8 cellular contexts compared by ENCODE assay signal in the genomic region with DNA sequence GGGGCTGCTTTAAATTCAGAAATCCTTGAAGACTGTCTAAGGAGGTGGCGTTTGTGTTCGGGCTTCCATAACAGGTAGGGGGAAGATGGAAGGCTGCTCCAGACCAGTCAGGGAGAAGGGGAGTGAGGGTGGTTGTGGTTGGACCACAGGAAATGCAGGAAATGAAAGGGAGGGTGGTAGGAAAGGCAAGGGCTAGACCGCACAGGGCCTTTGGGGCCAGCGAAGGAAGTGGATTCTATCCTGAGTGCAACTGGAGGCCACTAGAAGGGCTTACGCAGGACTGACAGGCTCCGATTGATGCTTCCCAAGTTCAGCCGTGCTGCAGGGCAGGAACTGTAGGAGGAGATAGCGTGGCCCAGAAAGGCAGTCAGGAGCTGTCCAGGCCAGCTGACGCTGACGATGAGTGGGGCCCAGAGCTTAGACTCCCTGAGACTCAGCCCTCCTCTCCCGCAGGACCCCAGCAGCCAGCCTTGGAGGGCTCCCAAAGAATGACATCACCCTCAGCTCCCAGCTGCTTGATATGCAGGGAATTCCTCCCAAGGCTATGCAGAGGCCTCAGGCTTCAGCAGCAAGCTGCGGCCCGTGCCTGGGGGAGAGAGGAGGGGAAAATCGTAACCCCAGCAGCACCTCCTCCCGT. TPM values are rescaled to one million over a fixed set of nuclear protein-coding genes. Genes with fewer than 3 reads are reported as not detected.
DNase-seq lines count a peak whose midpoint lies in the region; ATAC-seq, FAIRE-seq and TF ChIP-seq lines count a peak whose summit lies in the region.

No MANE protein-coding gene starts in this region.

- H3K9me3 Mint-ChIP-seq in astrocyte (ENCODE audit: unreplicated experiment): no peaks in the 10 kb centered on the region
- H3K9me3 Mint-ChIP-seq in T-helper 2 cell treated with Interferon-gamma antibody and Interleukin-4, amounts not matched to agents 5 μg/mL and 100 μg/mL, for 36 hours: no peaks in the 10 kb centered on the region

- H3K27me3 Mint-ChIP-seq in astrocyte (ENCODE audit: low read depth, unreplicated experiment): peaks cover 7% of the 10 kb centered on the region
- peaks cover 9% of the 10 kb centered on the region for H3K27me3 Mint-ChIP-seq in T-helper 2 cell treated with Interferon-gamma antibody and Interleukin-4, amounts not matched to agents 5 μg/mL and 100 μg/mL, for 36 hours (ENCODE audit: low read depth)

- H4K20me1 ChIP-seq in astrocyte (ENCODE audit: insufficient read depth, low read length): no peaks in the 10 kb centered on the region

- DNase-seq in H7 (peak; percentile 63), astrocyte (ENCODE audit: low read depth) (peak; percentile 94), hippocampal formation (lab: John Stamatoyannopoulos, UW) (peak; percentile 57), gastrocnemius medialis (peak; percentile 23 to 47), NCI-H446 treated with DMSO at 0.1 percent for 48 hours (lab: John Stamatoyannopoulos, UW) (no peak)
- no peak for DNase-seq in T-helper 2 cell treated with Interferon-gamma antibody and Interleukin-4, amounts not matched to agents 5 μg/mL and 100 μg/mL, for 36 hours (ENCODE audit: low spot score)

- no peak overlapping the region for H3K4me3 ChIP-seq in H7 (ENCODE audit: insufficient read depth, low read depth, low read length)
- no peak overlapping the region for H3K4me3 ChIP-seq in astrocyte (ENCODE audit: insufficient read depth, low read depth, low read length)
- no peak overlapping the region for H3K4me3 ChIP-seq in gastrocnemius medialis

- H3K4me3 Mint-ChIP-seq in astrocyte (ENCODE audit: unreplicated experiment): no peak overlapping the region
- no peak overlapping the region for H3K4me3 Mint-ChIP-seq in T-helper 2 cell treated with Interferon-gamma antibody and Interleukin-4, amounts not matched to agents 5 μg/mL and 100 μg/mL, for 36 hours

- H3K4me1 Mint-ChIP-seq in astrocyte (ENCODE audit: low read depth, unreplicated experiment): peaks cover 12% of the 10 kb centered on the region
- no peaks in the 10 kb centered on the region for H3K4me1 Mint-ChIP-seq in T-helper 2 cell treated with Interferon-gamma antibody and Interleukin-4, amounts not matched to agents 5 μg/mL and 100 μg/mL, for 36 hours (ENCODE audit: low read depth)

- no peak for TF ChIP-seq POLR2A in gastrocnemius medialis (IDR thresholded peaks at IDR 0.05)

- no peak overlapping the region for H3K27ac Mint-ChIP-seq in astrocyte (ENCODE audit: unreplicated experiment)
- no peak overlapping the region for H3K27ac Mint-ChIP-seq in T-helper 2 cell treated with Interferon-gamma antibody and Interleukin-4, amounts not matched to agents 5 μg/mL and 100 μg/mL, for 36 hours

- H3K27me3 ChIP-seq in H7 (ENCODE audit: control insufficient read depth, insufficient read depth, low read length) (peaks cover 2% of the 10 kb centered on the region; the same call in 1 of the 2 replicates), astrocyte (ENCODE audit: insufficient read depth, low read length) (peaks cover 5% of the 10 kb centered on the region), gastrocnemius medialis (peaks cover 0 to 17% (median 0%) of the 10 kb centered on the region in 3 donors)

- in situ Hi-C loops in gastrocnemius medialis (cut with MboI; ENCODE audit: low sequenced_read_pairs in 4 of 4): no loop called here

- H3K79me2 ChIP-seq in astrocyte (ENCODE audit: insufficient read depth, low read length): no peaks in the 10 kb centered on the region

- no peak overlapping the region for H3K27ac ChIP-seq in astrocyte (ENCODE audit: low read depth, low read length)
- H3K27ac ChIP-seq in gastrocnemius medialis: no peak overlapping the region

- no peak for FAIRE-seq in astrocyte (lab: Jason Lieb, UNC)

- peak overlapping the region; percentile 17 for H3K9ac ChIP-seq in astrocyte (ENCODE audit: low read length)

- H3K9me3 ChIP-seq in astrocyte (ENCODE audit: insufficient read depth, low read depth, low read length) (no peaks in the 10 kb centered on the region), gastrocnemius medialis (no peaks in the 10 kb centered on the region)

- H3K4me2 ChIP-seq in astrocyte (ENCODE audit: low read length): peak overlapping the region; percentile 70

- no peak for TF ChIP-seq CTCF in astrocyte (IDR thresholded peaks at IDR 0.05; ENCODE audit: insufficient read depth, low read depth, low read length)
- TF ChIP-seq CTCF in gastrocnemius medialis (IDR thresholded peaks at IDR 0.05 in 4 of 5, conservative IDR thresholded peaks at IDR 0.05 in 1 of 5): no peak

- no peaks in the 10 kb centered on the region for H3K36me3 ChIP-seq in H7 (replicated peaks; ENCODE audit: control insufficient read depth, insufficient read depth, low read length)
- H3K36me3 ChIP-seq in astrocyte (ENCODE audit: insufficient read depth, low read length): no peaks in the 10 kb centered on the region
- H3K36me3 ChIP-seq in gastrocnemius medialis: no peaks in the 10 kb centered on the region

- peak in 1 of 2 donors; percentile 30 for ATAC-seq in gastrocnemius medialis
- no peak for ATAC-seq in GM21529 (IDR thresholded peaks at IDR 0.05; ENCODE audit: unreplicated experiment)
- no peak for ATAC-seq in HG03097 (IDR thresholded peaks at IDR 0.05; ENCODE audit: low FRiP score, unreplicated experiment)

- intact Hi-C loops in gastrocnemius medialis (cut with DNase I; ENCODE audit: low total_unique reads): no loop called here

- H3K36me3 Mint-ChIP-seq in astrocyte (ENCODE audit: low read depth, unreplicated experiment): no peaks in the 10 kb centered on the region
- H3K36me3 Mint-ChIP-seq in T-helper 2 cell treated with Interferon-gamma antibody and Interleukin-4, amounts not matched to agents 5 μg/mL and 100 μg/mL, for 36 hours (ENCODE audit: low read depth): no peaks in the 10 kb centered on the region

- H3K4me1 ChIP-seq in astrocyte (ENCODE audit: insufficient read depth, low read length) (peaks cover 21% of the 10 kb centered on the region), gastrocnemius medialis (no peaks in the 10 kb centered on the region)

- H2AFZ ChIP-seq in astrocyte (ENCODE audit: low read depth, low read length): peak overlapping the region; percentile 56

RNA-seq across cellular contexts. Expression of a gene that starts 48.8 kb away (rescaled TPM):
- 0.33 and 0.48 TPM in 2 replicates for total RNA-seq in H7 (2014; rRNA removed; shearing (Covaris generic))
- total RNA-seq in astrocyte (0.45 and 0.60 TPM in 2 replicates), gastrocnemius medialis (not detected)

Comparison
In these comparisons a context has a peak if more than half of its experiments do, and no peak if none do; other contexts are left out.
1. DNase-seq: peak in H7 (single experiment), astrocyte (single experiment), hippocampal formation (2 of 2) and gastrocnemius medialis (2 of 2); none in T-helper 2 cell treated with Interferon-gamma antibody and Interleukin-4, amounts not matched to agents 5 μg/mL and 100 μg/mL, for 36 hours (single experiment) and NCI-H446 treated with DMSO at 0.1 percent for 48 hours (single experiment).